ENCODE assay signal across 18 cellular contexts in the genomic region with DNA sequence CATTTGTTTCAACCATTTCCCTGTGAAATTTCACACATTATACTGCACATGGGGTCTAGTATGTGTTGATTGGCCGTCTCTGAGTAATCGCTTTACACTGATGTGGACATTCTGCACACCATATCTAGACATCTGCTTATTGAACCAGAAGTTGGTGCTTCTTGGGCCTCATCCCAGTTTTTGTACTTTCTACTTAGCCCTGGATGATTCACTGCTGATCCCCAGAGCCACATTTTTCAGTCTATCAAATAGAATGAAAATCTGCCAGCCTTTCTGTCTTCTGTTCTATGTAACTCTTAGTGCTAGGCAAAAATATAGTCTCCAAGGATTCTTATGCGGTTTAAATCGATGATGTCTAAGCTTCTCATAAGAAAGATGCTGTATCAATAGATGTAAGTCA. TPM values are rescaled to one million over a fixed set of nuclear protein-coding genes. Genes with fewer than 3 reads are reported as not detected.
DNase-seq lines count a peak whose midpoint lies in the region; ATAC-seq and TF ChIP-seq lines count a peak whose summit lies in the region.
"Had no signal": no experiment of that assay in that cellular context is flagged by ENCODE, and none has a peak within 500 bp of the region (broad histone marks: within the 10 kb centered on the region; RNA-seq: fewer than 3 reads in every experiment).

No MANE protein-coding gene starts in this region.

- peaks cover 15% of the 10 kb centered on the region for H3K27me3 Mint-ChIP-seq in stimulated activated memory B cell treated with anti-CD40 and anti-IgM and Interleukin-4, amounts not matched to agents 10 μg/mL and 1 μg/mL and 100 μg/mL, for 72 hours
- H3K27me3 Mint-ChIP-seq: B cell had no signal

- H3K4me1 ChIP-seq in foreskin keratinocyte, result peaks cover 4% of the 10 kb centered on the region
- H3K4me1 ChIP-seq: left ventricle myocardium inferior had no signal

- ATAC-seq in foreskin keratinocyte (peak; percentile 32), esophagus mucosa (no peak), HG03159 (IDR thresholded peaks at IDR 0.05; ENCODE audit: unreplicated experiment) (no peak)
- no peak for ATAC-seq in stimulated activated memory B cell treated with anti-CD40 and anti-IgM and Interleukin-4, amounts not matched to agents 10 μg/mL and 1 μg/mL and 100 μg/mL, for 72 hours

- TF ChIP-seq CTCF in brain microvascular endothelial cell (IDR thresholded peaks at IDR 0.05; ENCODE audit: low read depth, low read length, missing control alignments) (no peak), foreskin keratinocyte (conservative IDR thresholded peaks at IDR 0.05) (no peak), retinal pigment epithelial cell (conservative IDR thresholded peaks at IDR 0.05; ENCODE audit: low read depth, low read length) (no peak)

- no peaks in the 10 kb centered on the region for H3K4me1 Mint-ChIP-seq in stimulated activated memory B cell treated with anti-CD40 and anti-IgM and Interleukin-4, amounts not matched to agents 10 μg/mL and 1 μg/mL and 100 μg/mL, for 72 hours
- H3K4me1 Mint-ChIP-seq: B cell had no signal

- no peak overlapping the region for H3K4me3 Mint-ChIP-seq in stimulated activated memory B cell treated with anti-CD40 and anti-IgM and Interleukin-4, amounts not matched to agents 10 μg/mL and 1 μg/mL and 100 μg/mL, for 72 hours
- H3K4me3 Mint-ChIP-seq: B cell; neural progenitor cell; T-helper 1 cell treated with Interleukin-12 subunit alpha and Interleukin-12 subunit beta and Interleukin-4 antibody, amounts not matched to agents 30 μg/mL and 1 μg/mL, for 36 hours had no signal

- H3K27me3 ChIP-seq in brain microvascular endothelial cell (replicated peaks) (no peaks in the 10 kb centered on the region), foreskin keratinocyte (no peaks in the 10 kb centered on the region)
- H3K27me3 ChIP-seq: neural progenitor cell had no signal

- H3K4me3 ChIP-seq in brain microvascular endothelial cell (ENCODE audit: low read depth, low read length), result no peak overlapping the region
- no peak overlapping the region for H3K4me3 ChIP-seq in retinal pigment epithelial cell (ENCODE audit: low read length)
- H3K4me3 ChIP-seq: left ventricle myocardium inferior, neural progenitor cell had no signal

- no peak overlapping the region for H3K27ac ChIP-seq in brain microvascular endothelial cell
- H3K27ac ChIP-seq in foreskin keratinocyte, result no peak overlapping the region
- H3K27ac ChIP-seq: left ventricle myocardium inferior, neural progenitor cell had no signal

- no peaks in the 10 kb centered on the region for H3K9me3 Mint-ChIP-seq in stimulated activated memory B cell treated with anti-CD40 and anti-IgM and Interleukin-4, amounts not matched to agents 10 μg/mL and 1 μg/mL and 100 μg/mL, for 72 hours
- H3K9me3 Mint-ChIP-seq: neural progenitor cell had no signal

- H3K36me3 ChIP-seq in brain microvascular endothelial cell (replicated peaks), result no peaks in the 10 kb centered on the region
- H3K36me3 ChIP-seq: left ventricle myocardium inferior, neural progenitor cell had no signal

- in situ Hi-C loops in brain microvascular endothelial cell (cut with HindIII; ENCODE audit: low pct_ligation_motif_present, low sequenced_read_pairs), result no loop called here

- H3K27ac Mint-ChIP-seq in stimulated activated memory B cell treated with anti-CD40 and anti-IgM and Interleukin-4, amounts not matched to agents 10 μg/mL and 1 μg/mL and 100 μg/mL, for 72 hours, result no peak overlapping the region
- H3K27ac Mint-ChIP-seq: B cell; neural progenitor cell; T-helper 1 cell treated with Interleukin-12 subunit alpha and Interleukin-12 subunit beta and Interleukin-4 antibody, amounts not matched to agents 30 μg/mL and 1 μg/mL, for 36 hours had no signal

- no peaks in the 10 kb centered on the region for H3K36me3 Mint-ChIP-seq in stimulated activated memory B cell treated with anti-CD40 and anti-IgM and Interleukin-4, amounts not matched to agents 10 μg/mL and 1 μg/mL and 100 μg/mL, for 72 hours
- H3K36me3 Mint-ChIP-seq: neural progenitor cell had no signal

- DNase-seq in LHCN-M2 (ENCODE audit: low read depth) (peak; percentile 74), brain microvascular endothelial cell (peak; percentile 64), foreskin keratinocyte (peak in 1 of 2 donors; percentile 28), retinal pigment epithelial cell (ENCODE audit: low read depth) (peak; percentile 60)
- DNase-seq in stimulated activated CD4-positive, alpha-beta T cell treated with anti-CD3 and anti-CD28 coated beads, Interleukin-1b, Interleukin-23, amount 100 ng/mL, for 48 hours, result no peak
- DNase-seq: activated CD4-positive, alpha-beta T cell treated with anti-CD3 and anti-CD28 coated beads, Interleukin-2, amount 50 U/mL, for 1 hour; left ventricle myocardium inferior; NCI-H1436 treated with DMSO at 0.1 percent for 48 hours; NCI-H2171 treated with DMSO at 0.1 percent for 48 hours; NCI-H82; OCI-M1; SIG-M5 had no signal

RNA-seq across cellular contexts. Expression of gene RELL1, which starts 40.5 kb away (rescaled TPM):
- total RNA-seq in LHCN-M2 (2014; rRNA removed) (40.7 and 47.1 TPM in 2 replicates), foreskin keratinocyte (46.2 and 47.2 TPM in 2 replicates), esophagus mucosa (18.7 TPM)
- 4.9 TPM for polyA plus RNA-seq in LHCN-M2 (2012)
- polyA plus RNA-seq in foreskin keratinocyte, result 0.99 and 1.6 TPM in 2 replicates
